Comparison of ENCODE assay signal across 1 cellular context in the genomic region with DNA sequence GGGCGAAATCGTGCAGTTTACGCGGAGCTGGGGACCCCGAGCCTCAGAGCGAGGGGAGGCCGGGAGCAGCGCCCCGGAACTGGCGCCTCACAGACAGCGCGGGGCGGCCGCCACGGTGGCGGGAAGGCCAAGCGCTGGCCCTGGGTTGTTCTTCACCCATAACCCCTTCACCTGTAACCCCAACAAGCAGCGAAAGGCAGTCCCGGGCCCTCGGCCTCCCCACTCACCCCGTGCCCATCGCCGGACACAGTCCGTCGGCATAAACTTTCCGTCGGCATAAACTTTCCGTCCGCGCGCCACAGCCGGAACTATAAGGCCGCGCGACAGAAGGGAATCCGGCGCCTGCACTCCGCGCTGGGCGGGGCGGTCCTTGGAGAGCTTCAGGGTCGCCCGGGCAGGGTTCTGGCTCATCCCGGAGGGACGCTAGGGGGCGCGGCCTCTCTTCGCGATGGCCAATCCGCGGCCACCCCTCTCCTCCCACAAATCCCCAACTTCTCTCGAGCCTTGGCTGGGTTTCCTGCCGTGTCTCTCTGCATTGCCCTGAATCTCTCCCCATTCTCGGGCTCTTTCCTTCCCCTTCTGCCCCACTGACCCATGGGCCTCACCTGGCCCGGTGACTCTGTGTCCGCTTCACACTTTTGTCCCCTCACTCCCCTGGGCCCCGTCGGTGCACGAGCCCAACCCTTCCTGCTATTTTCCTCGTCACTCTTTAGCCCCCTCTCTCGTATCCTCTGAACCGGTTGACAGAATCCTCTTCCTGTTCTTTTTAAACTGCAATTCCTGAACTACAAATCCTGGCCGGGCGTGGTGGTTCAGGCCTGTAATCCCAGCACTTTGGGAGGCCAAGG.
TF ChIP-seq lines count a peak whose summit lies in the region.

A gene (minus strand): TSS at position 261 of the 848 bp plus-strand sequence. CDS start 3,751 bp downstream, outside the sequence.

TF ChIP-seq in HepG2, 621 proteins besides CTCF, POLR2A, EP300 and RAD21 (continued from another document and continues in another):
- TF ChIP-seq, protein P1, sequence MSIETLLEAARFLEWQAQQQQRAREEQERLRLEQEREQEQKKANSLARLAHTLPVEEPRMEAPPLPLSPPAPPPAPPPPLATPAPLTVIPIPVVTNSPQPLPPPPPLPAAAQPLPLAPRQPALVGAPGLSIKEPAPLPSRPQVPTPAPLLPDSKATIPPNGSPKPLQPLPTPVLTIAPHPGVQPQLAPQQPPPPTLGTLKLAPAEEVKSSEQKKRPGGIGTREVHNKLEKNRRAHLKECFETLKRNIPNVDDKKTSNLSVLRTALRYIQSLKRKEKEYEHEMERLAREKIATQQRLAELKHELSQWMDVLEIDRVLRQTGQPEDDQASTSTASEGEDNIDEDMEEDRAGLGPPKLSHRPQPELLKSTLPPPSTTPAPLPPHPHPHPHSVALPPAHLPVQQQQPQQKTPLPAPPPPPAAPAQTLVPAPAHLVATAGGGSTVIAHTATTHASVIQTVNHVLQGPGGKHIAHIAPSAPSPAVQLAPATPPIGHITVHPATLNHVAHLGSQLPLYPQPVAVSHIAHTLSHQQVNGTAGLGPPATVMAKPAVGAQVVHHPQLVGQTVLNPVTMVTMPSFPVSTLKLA (IDR thresholded peaks at IDR 0.05): no peak
- TF ChIP-seq TSC22D2 (CRISPR knock-in tag; IDR thresholded peaks at IDR 0.05; ENCODE audit: borderline replicate concordance) (peak; percentile 97; the same call in 1 of the 2 replicates), POLR2AphosphoS5 (IDR thresholded peaks at IDR 0.05; ENCODE audit: low read depth, low read length) (peak; percentile 87), MTA3 (CRISPR knock-in tag; IDR thresholded peaks at IDR 0.05) (no peak), SPEN (CRISPR knock-in tag; IDR thresholded peaks at IDR 0.05; ENCODE audit: low read depth) (peak; percentile 96), ZNF232 (CRISPR knock-in tag; IDR thresholded peaks at IDR 0.05; ENCODE audit: borderline replicate concordance) (peak; percentile 74; the same call in 1 of the 2 replicates), ZNF224 (CRISPR knock-in tag; IDR thresholded peaks at IDR 0.05) (peak; percentile 96), ZNF17 (CRISPR knock-in tag; IDR thresholded peaks at IDR 0.05) (no peak), ZNF570 (CRISPR knock-in tag; IDR thresholded peaks at IDR 0.05; ENCODE audit: borderline replicate concordance) (peak; percentile 53; the same call in 1 of the 2 replicates), MIER3 (CRISPR knock-in tag; IDR thresholded peaks at IDR 0.05; ENCODE audit: borderline replicate concordance) (peak; percentile 96), SMAD3 (CRISPR knock-in tag; IDR thresholded peaks at IDR 0.05) (peak; percentile 98), ZNF782 (CRISPR knock-in tag; IDR thresholded peaks at IDR 0.05; ENCODE audit: borderline replicate concordance) (no peak; the same call in 1 of the 2 replicates), ATF7 (IDR thresholded peaks at IDR 0.05) (no peak), ATF7 (CRISPR knock-in tag; IDR thresholded peaks at IDR 0.05) (no peak), U2AF2 (IDR thresholded peaks at IDR 0.05; ENCODE audit: low read depth, low read length) (peak; percentile 38; the same call in 1 of the 2 replicates), MBNL3 (CRISPR knock-in tag; conservative IDR thresholded peaks at IDR 0.05) (no peak), ZNF30 (CRISPR knock-in tag; IDR thresholded peaks at IDR 0.05) (no peak; the same call in 1 of the 2 replicates), MEIS1 (CRISPR knock-in tag; IDR thresholded peaks at IDR 0.05; ENCODE audit: borderline replicate concordance) (peak; percentile 83; the same call in 1 of the 2 replicates), GLI4 (CRISPR knock-in tag; IDR thresholded peaks at IDR 0.05; ENCODE audit: borderline replicate concordance) (0 out of 2 replicates have a peak, but pooled peaks have one; percentile 30)
- TF ChIP-seq, protein P2, sequence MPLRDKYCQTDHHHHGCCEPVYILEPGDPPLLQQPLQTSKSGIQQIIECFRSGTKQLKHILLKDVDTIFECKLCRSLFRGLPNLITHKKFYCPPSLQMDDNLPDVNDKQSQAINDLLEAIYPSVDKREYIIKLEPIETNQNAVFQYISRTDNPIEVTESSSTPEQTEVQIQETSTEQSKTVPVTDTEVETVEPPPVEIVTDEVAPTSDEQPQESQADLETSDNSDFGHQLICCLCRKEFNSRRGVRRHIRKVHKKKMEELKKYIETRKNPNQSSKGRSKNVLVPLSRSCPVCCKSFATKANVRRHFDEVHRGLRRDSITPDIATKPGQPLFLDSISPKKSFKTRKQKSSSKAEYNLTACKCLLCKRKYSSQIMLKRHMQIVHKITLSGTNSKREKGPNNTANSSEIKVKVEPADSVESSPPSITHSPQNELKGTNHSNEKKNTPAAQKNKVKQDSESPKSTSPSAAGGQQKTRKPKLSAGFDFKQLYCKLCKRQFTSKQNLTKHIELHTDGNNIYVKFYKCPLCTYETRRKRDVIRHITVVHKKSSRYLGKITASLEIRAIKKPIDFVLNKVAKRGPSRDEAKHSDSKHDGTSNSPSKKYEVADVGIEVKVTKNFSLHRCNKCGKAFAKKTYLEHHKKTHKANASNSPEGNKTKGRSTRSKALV (CRISPR knock-in tag; IDR thresholded peaks at IDR 0.05): no peak
- TF ChIP-seq, protein P3, sequence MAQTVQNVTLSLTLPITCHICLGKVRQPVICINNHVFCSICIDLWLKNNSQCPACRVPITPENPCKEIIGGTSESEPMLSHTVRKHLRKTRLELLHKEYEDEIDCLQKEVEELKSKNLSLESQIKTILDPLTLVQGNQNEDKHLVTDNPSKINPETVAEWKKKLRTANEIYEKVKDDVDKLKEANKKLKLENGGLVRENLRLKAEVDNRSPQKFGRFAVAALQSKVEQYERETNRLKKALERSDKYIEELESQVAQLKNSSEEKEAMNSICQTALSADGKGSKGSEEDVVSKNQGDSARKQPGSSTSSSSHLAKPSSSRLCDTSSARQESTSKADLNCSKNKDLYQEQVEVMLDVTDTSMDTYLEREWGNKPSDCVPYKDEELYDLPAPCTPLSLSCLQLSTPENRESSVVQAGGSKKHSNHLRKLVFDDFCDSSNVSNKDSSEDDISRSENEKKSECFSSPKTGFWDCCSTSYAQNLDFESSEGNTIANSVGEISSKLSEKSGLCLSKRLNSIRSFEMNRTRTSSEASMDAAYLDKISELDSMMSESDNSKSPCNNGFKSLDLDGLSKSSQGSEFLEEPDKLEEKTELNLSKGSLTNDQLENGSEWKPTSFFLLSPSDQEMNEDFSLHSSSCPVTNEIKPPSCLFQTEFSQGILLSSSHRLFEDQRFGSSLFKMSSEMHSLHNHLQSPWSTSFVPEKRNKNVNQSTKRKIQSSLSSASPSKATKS (CRISPR knock-in tag; IDR thresholded peaks at IDR 0.05): no peak
- TF ChIP-seq, protein P4, sequence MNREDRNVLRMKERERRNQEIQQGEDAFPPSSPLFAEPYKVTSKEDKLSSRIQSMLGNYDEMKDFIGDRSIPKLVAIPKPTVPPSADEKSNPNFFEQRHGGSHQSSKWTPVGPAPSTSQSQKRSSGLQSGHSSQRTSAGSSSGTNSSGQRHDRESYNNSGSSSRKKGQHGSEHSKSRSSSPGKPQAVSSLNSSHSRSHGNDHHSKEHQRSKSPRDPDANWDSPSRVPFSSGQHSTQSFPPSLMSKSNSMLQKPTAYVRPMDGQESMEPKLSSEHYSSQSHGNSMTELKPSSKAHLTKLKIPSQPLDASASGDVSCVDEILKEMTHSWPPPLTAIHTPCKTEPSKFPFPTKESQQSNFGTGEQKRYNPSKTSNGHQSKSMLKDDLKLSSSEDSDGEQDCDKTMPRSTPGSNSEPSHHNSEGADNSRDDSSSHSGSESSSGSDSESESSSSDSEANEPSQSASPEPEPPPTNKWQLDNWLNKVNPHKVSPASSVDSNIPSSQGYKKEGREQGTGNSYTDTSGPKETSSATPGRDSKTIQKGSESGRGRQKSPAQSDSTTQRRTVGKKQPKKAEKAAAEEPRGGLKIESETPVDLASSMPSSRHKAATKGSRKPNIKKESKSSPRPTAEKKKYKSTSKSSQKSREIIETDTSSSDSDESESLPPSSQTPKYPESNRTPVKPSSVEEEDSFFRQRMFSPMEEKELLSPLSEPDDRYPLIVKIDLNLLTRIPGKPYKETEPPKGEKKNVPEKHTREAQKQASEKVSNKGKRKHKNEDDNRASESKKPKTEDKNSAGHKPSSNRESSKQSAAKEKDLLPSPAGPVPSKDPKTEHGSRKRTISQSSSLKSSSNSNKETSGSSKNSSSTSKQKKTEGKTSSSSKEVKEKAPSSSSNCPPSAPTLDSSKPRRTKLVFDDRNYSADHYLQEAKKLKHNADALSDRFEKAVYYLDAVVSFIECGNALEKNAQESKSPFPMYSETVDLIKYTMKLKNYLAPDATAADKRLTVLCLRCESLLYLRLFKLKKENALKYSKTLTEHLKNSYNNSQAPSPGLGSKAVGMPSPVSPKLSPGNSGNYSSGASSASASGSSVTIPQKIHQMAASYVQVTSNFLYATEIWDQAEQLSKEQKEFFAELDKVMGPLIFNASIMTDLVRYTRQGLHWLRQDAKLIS (CRISPR knock-in tag; IDR thresholded peaks at IDR 0.05): 0 out of 2 replicates have a peak, but pooled peaks have one; percentile 73
- TF ChIP-seq, protein P5, sequence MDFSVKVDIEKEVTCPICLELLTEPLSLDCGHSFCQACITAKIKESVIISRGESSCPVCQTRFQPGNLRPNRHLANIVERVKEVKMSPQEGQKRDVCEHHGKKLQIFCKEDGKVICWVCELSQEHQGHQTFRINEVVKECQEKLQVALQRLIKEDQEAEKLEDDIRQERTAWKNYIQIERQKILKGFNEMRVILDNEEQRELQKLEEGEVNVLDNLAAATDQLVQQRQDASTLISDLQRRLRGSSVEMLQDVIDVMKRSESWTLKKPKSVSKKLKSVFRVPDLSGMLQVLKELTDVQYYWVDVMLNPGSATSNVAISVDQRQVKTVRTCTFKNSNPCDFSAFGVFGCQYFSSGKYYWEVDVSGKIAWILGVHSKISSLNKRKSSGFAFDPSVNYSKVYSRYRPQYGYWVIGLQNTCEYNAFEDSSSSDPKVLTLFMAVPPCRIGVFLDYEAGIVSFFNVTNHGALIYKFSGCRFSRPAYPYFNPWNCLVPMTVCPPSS (IDR thresholded peaks at IDR 0.05): no peak
- TF ChIP-seq, protein P6, sequence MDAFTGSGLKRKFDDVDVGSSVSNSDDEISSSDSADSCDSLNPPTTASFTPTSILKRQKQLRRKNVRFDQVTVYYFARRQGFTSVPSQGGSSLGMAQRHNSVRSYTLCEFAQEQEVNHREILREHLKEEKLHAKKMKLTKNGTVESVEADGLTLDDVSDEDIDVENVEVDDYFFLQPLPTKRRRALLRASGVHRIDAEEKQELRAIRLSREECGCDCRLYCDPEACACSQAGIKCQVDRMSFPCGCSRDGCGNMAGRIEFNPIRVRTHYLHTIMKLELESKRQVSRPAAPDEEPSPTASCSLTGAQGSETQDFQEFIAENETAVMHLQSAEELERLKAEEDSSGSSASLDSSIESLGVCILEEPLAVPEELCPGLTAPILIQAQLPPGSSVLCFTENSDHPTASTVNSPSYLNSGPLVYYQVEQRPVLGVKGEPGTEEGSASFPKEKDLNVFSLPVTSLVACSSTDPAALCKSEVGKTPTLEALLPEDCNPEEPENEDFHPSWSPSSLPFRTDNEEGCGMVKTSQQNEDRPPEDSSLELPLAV (CRISPR knock-in tag; conservative IDR thresholded peaks at IDR 0.05; ENCODE audit: low read depth): no peak
- TF ChIP-seq, protein P7, sequence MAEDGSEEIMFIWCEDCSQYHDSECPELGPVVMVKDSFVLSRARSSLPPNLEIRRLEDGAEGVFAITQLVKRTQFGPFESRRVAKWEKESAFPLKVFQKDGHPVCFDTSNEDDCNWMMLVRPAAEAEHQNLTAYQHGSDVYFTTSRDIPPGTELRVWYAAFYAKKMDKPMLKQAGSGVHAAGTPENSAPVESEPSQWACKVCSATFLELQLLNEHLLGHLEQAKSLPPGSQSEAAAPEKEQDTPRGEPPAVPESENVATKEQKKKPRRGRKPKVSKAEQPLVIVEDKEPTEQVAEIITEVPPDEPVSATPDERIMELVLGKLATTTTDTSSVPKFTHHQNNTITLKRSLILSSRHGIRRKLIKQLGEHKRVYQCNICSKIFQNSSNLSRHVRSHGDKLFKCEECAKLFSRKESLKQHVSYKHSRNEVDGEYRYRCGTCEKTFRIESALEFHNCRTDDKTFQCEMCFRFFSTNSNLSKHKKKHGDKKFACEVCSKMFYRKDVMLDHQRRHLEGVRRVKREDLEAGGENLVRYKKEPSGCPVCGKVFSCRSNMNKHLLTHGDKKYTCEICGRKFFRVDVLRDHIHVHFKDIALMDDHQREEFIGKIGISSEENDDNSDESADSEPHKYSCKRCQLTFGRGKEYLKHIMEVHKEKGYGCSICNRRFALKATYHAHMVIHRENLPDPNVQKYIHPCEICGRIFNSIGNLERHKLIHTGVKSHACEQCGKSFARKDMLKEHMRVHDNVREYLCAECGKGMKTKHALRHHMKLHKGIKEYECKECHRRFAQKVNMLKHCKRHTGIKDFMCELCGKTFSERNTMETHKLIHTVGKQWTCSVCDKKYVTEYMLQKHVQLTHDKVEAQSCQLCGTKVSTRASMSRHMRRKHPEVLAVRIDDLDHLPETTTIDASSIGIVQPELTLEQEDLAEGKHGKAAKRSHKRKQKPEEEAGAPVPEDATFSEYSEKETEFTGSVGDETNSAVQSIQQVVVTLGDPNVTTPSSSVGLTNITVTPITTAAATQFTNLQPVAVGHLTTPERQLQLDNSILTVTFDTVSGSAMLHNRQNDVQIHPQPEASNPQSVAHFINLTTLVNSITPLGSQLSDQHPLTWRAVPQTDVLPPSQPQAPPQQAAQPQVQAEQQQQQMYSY (CRISPR knock-in tag; IDR thresholded peaks at IDR 0.05): no peak
- TF ChIP-seq, protein P8, sequence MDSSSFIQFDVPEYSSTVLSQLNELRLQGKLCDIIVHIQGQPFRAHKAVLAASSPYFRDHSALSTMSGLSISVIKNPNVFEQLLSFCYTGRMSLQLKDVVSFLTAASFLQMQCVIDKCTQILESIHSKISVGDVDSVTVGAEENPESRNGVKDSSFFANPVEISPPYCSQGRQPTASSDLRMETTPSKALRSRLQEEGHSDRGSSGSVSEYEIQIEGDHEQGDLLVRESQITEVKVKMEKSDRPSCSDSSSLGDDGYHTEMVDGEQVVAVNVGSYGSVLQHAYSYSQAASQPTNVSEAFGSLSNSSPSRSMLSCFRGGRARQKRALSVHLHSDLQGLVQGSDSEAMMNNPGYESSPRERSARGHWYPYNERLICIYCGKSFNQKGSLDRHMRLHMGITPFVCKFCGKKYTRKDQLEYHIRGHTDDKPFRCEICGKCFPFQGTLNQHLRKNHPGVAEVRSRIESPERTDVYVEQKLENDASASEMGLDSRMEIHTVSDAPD (CRISPR knock-in tag; IDR thresholded peaks at IDR 0.05): peak; percentile 73
- TF ChIP-seq, protein P9, sequence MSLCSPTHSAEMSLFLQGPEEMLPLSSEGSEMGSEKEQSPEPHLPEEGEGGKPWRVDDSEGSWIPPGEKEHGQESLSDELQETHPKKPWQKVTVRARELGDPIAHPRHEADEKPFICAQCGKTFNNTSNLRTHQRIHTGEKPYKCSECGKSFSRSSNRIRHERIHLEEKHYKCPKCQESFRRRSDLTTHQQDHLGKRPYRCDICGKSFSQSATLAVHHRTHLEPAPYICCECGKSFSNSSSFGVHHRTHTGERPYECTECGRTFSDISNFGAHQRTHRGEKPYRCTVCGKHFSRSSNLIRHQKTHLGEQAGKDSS (CRISPR knock-in tag; IDR thresholded peaks at IDR 0.05; ENCODE audit: borderline replicate concordance, low read depth): peak; percentile 97
- TF ChIP-seq, protein P10, sequence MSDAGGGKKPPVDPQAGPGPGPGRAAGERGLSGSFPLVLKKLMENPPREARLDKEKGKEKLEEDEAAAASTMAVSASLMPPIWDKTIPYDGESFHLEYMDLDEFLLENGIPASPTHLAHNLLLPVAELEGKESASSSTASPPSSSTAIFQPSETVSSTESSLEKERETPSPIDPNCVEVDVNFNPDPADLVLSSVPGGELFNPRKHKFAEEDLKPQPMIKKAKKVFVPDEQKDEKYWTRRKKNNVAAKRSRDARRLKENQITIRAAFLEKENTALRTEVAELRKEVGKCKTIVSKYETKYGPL (CRISPR knock-in tag; IDR thresholded peaks at IDR 0.05): peak; percentile 35; the same call in 1 of the 2 replicates
- TF ChIP-seq, protein P11, sequence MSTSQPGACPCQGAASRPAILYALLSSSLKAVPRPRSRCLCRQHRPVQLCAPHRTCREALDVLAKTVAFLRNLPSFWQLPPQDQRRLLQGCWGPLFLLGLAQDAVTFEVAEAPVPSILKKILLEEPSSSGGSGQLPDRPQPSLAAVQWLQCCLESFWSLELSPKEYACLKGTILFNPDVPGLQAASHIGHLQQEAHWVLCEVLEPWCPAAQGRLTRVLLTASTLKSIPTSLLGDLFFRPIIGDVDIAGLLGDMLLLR (CRISPR knock-in tag; IDR thresholded peaks at IDR 0.05): no peak; the same call in 1 of the 2 replicates
